Comparison of ENCODE assay signal across 28 cellular contexts in genomic region chr7:125201002-125201401, GRCh38.
"Had no signal": no experiment of that assay in that cellular context is flagged by ENCODE, and none has a peak within 500 bp of the region (broad histone marks: within the 10 kb centered on the region; RNA-seq: fewer than 3 reads in every experiment).

No MANE protein-coding gene starts in this region.

- H3K27me3 ChIP-seq: stomach, suprapubic skin, testis, thyroid gland, tibial artery, tibial nerve, transverse colon, upper lobe of left lung, upper lobe of right lung, uterus, vagina had no signal

- H3K4me3 ChIP-seq: stomach, suprapubic skin, testis, thoracic aorta, thyroid gland, tibial artery, tibial nerve, transverse colon, upper lobe of left lung, upper lobe of right lung, uterus, vagina had no signal

- H3K9me3 ChIP-seq: stomach, suprapubic skin, testis, thoracic aorta, thyroid gland, tibial artery, tibial nerve, transverse colon, upper lobe of left lung, upper lobe of right lung, uterus, vagina had no signal

- H3K4me1 Mint-ChIP-seq: stimulated activated effector memory CD8-positive, alpha-beta T cell treated with anti-CD3 and anti-CD28 coated beads, Interleukin-12 subunit alpha, Interleukin-12 subunit beta, amount 100 ng/mL, for 72 hours; stimulated activated memory B cell treated with anti-CD40 and anti-IgM and Interleukin-4, amounts not matched to agents 10 μg/mL and 1 μg/mL and 100 μg/mL, for 72 hours; stimulated activated naive B cell treated with anti-CD40 and anti-IgM and Interleukin-4, amounts not matched to agents 10 μg/mL and 1 μg/mL and 100 μg/mL, for 72 hours; stimulated activated naive CD8-positive, alpha-beta T cell treated with anti-CD3 and anti-CD28 coated beads, Interleukin-15, amount 100 ng/mL, for 72 hours had no signal

- H3K27me3 Mint-ChIP-seq: stimulated activated memory B cell treated with anti-CD40 and anti-IgM and Interleukin-4, amounts not matched to agents 10 μg/mL and 1 μg/mL and 100 μg/mL, for 72 hours; stimulated activated naive B cell treated with anti-CD40 and anti-IgM and Interleukin-4, amounts not matched to agents 10 μg/mL and 1 μg/mL and 100 μg/mL, for 72 hours; stimulated activated naive CD8-positive, alpha-beta T cell treated with anti-CD3 and anti-CD28 coated beads, Interleukin-15, amount 100 ng/mL, for 72 hours; stimulated activated naive CD8-positive, alpha-beta T cell treated with anti-CD3 and anti-CD28 coated beads, Interleukin-15, Interleukin-2, amounts not matched to agents 100 ng/mL and 50 ng/mL, for 24 hours; type B pancreatic cell had no signal

- DNase-seq: stimulated activated CD4-positive, alpha-beta T cell treated with anti-CD3 and anti-CD28 coated beads, Interleukin-2, amount 100 ng/mL, for 48 hours; stimulated activated CD4-positive, alpha-beta T cell treated with anti-CD3 and anti-CD28 coated beads, Interleukin-4, amount 100 ng/mL, for 1 hour; stimulated activated CD4-positive, alpha-beta T cell treated with anti-CD3 and anti-CD28 coated beads, Interleukin-4, amount 100 ng/mL, for 24 hours; stimulated activated CD4-positive, alpha-beta T cell treated with anti-CD3 and anti-CD28 coated beads, Interleukin-4, amount 100 ng/mL, for 4 hours; stimulated activated CD8-positive, alpha-beta memory T cell treated with anti-CD3 and anti-CD28 coated beads, Interleukin-4, amount 100 ng/mL, for 48 hours; stimulated activated naive B cell treated with anti-CD40 and anti-IgM and Interleukin-4, amounts not matched to agents 10 μg/mL and 1 μg/mL and 100 μg/mL, for 72 hours; stimulated activated naive CD4-positive, alpha-beta T cell; stimulated activated naive CD4-positive, alpha-beta T cell treated with Interleukin-2 at 50 U/mL for 16 hours; stimulated activated naive CD8-positive, alpha-beta T cell treated with anti-CD3 and anti-CD28 coated beads, Interleukin-15, amount 100 ng/mL, for 72 hours; stimulated activated naive CD8-positive, alpha-beta T cell treated with anti-CD3 and anti-CD28 coated beads, Interleukin-15, Interleukin-2, amounts not matched to agents 100 U/mL and 50 U/mL, for 24 hours; stomach; substantia nigra; testis; thyroid gland; tibial artery; transverse colon; trophoblast cell; upper lobe of left lung; upper lobe of right lung; uterus had no signal

- H3K4me3 Mint-ChIP-seq: stimulated activated effector memory CD8-positive, alpha-beta T cell treated with anti-CD3 and anti-CD28 coated beads, Interleukin-12 subunit alpha, Interleukin-12 subunit beta, amount 100 ng/mL, for 72 hours; stimulated activated memory B cell treated with anti-CD40 and anti-IgM and Interleukin-4, amounts not matched to agents 10 μg/mL and 1 μg/mL and 100 μg/mL, for 72 hours; stimulated activated naive B cell treated with anti-CD40 and anti-IgM and Interleukin-4, amounts not matched to agents 10 μg/mL and 1 μg/mL and 100 μg/mL, for 72 hours; stimulated activated naive CD8-positive, alpha-beta T cell treated with anti-CD3 and anti-CD28 coated beads, Interleukin-15, amount 100 ng/mL, for 72 hours; stimulated activated naive CD8-positive, alpha-beta T cell treated with anti-CD3 and anti-CD28 coated beads, Interleukin-15, Interleukin-2, amounts not matched to agents 100 ng/mL and 50 ng/mL, for 24 hours; type B pancreatic cell had no signal

- H3K36me3 Mint-ChIP-seq: stimulated activated effector memory CD8-positive, alpha-beta T cell treated with anti-CD3 and anti-CD28 coated beads, Interleukin-12 subunit alpha, Interleukin-12 subunit beta, amount 100 ng/mL, for 72 hours; stimulated activated memory B cell treated with anti-CD40 and anti-IgM and Interleukin-4, amounts not matched to agents 10 μg/mL and 1 μg/mL and 100 μg/mL, for 72 hours; stimulated activated naive B cell treated with anti-CD40 and anti-IgM and Interleukin-4, amounts not matched to agents 10 μg/mL and 1 μg/mL and 100 μg/mL, for 72 hours; type B pancreatic cell had no signal

- ATAC-seq: stimulated activated effector memory CD8-positive, alpha-beta T cell treated with anti-CD3 and anti-CD28 coated beads, Interleukin-12 subunit alpha, Interleukin-12 subunit beta, amount 100 ng/mL, for 72 hours; stimulated activated memory B cell treated with anti-CD40 and anti-IgM and Interleukin-4, amounts not matched to agents 10 μg/mL and 1 μg/mL and 100 μg/mL, for 72 hours; stimulated activated naive B cell treated with anti-CD40 and anti-IgM and Interleukin-4, amounts not matched to agents 10 μg/mL and 1 μg/mL and 100 μg/mL, for 72 hours; stimulated activated naive CD8-positive, alpha-beta T cell treated with anti-CD3 and anti-CD28 coated beads, Interleukin-15, amount 100 ng/mL, for 72 hours; stimulated activated naive CD8-positive, alpha-beta T cell treated with anti-CD3 and anti-CD28 coated beads, Interleukin-15, Interleukin-2, amounts not matched to agents 100 U/mL and 50 U/mL, for 24 hours; upper lobe of right lung had no signal

- H3K36me3 ChIP-seq: stomach, suprapubic skin, thoracic aorta, thyroid gland, tibial artery, tibial nerve, transverse colon, upper lobe of left lung, upper lobe of right lung, uterus, vagina had no signal

- H3K9me3 Mint-ChIP-seq: stimulated activated memory B cell treated with anti-CD40 and anti-IgM and Interleukin-4, amounts not matched to agents 10 μg/mL and 1 μg/mL and 100 μg/mL, for 72 hours; stimulated activated naive B cell treated with anti-CD40 and anti-IgM and Interleukin-4, amounts not matched to agents 10 μg/mL and 1 μg/mL and 100 μg/mL, for 72 hours; stimulated activated naive CD8-positive, alpha-beta T cell treated with anti-CD3 and anti-CD28 coated beads, Interleukin-15, amount 100 ng/mL, for 72 hours; stimulated activated naive CD8-positive, alpha-beta T cell treated with anti-CD3 and anti-CD28 coated beads, Interleukin-15, Interleukin-2, amounts not matched to agents 100 ng/mL and 50 ng/mL, for 24 hours; type B pancreatic cell had no signal

- H3K27ac ChIP-seq: stomach, suprapubic skin, testis, thoracic aorta, thyroid gland, tibial artery, tibial nerve, transverse colon, upper lobe of left lung, upper lobe of right lung, uterus, vagina had no signal

- H3K4me1 ChIP-seq: stomach, suprapubic skin, testis, thyroid gland, tibial artery, tibial nerve, transverse colon, upper lobe of left lung, upper lobe of right lung, uterus, vagina had no signal

- H3K27ac Mint-ChIP-seq: stimulated activated effector memory CD8-positive, alpha-beta T cell treated with anti-CD3 and anti-CD28 coated beads, Interleukin-12 subunit alpha, Interleukin-12 subunit beta, amount 100 ng/mL, for 72 hours; stimulated activated memory B cell treated with anti-CD40 and anti-IgM and Interleukin-4, amounts not matched to agents 10 μg/mL and 1 μg/mL and 100 μg/mL, for 72 hours; stimulated activated naive B cell treated with anti-CD40 and anti-IgM and Interleukin-4, amounts not matched to agents 10 μg/mL and 1 μg/mL and 100 μg/mL, for 72 hours; stimulated activated naive CD8-positive, alpha-beta T cell treated with anti-CD3 and anti-CD28 coated beads, Interleukin-15, amount 100 ng/mL, for 72 hours; stimulated activated naive CD8-positive, alpha-beta T cell treated with anti-CD3 and anti-CD28 coated beads, Interleukin-15, Interleukin-2, amounts not matched to agents 100 ng/mL and 50 ng/mL, for 24 hours; type B pancreatic cell had no signal
